ENCODE assay signal across 13 cellular contexts in genomic region chr3:30609930-30610701, GRCh38. TPM values are rescaled to one million over a fixed set of nuclear protein-coding genes. Genes with fewer than 3 reads are reported as not detected.
DNase-seq lines count a peak whose midpoint lies in the region; ATAC-seq, FAIRE-seq and TF ChIP-seq lines count a peak whose summit lies in the region.
"Had no signal": no experiment of that assay in that cellular context is flagged by ENCODE, and none has a peak within 500 bp of the region (broad histone marks: within the 10 kb centered on the region; RNA-seq: fewer than 3 reads in every experiment).

No MANE protein-coding gene starts in this region.

- no peak overlapping the region for H2AFZ ChIP-seq in endothelial cell of umbilical vein (ENCODE audit: low read depth, low read length)

- peaks cover 53% of the 10 kb centered on the region for H3K4me1 ChIP-seq in CD8-positive, alpha-beta T cell (ENCODE audit: insufficient read depth, low read length)
- H3K4me1 ChIP-seq in RWPE2 (ENCODE audit: insufficient read depth, poor library complexity, severe bottlenecking) (peaks cover 63% of the 10 kb centered on the region), endothelial cell of umbilical vein (ENCODE audit: control insufficient read depth, extremely low read depth, insufficient read depth, low read length) (peaks cover 72% of the 10 kb centered on the region), psoas muscle (peaks cover 32% of the 10 kb centered on the region)

- no TSS peak for BruUV-seq in endothelial cell of umbilical vein (replicated peaks; lab: Mats Ljungman, UMichigan)

- DNase-seq in CD8-positive, alpha-beta T cell = no peak
- DNase-seq in RWPE2 (ENCODE audit: low spot score) = no peak
- no peak for DNase-seq in endothelial cell of umbilical vein (ENCODE audit: low read depth, low spot score)
- no peak for DNase-seq in psoas muscle
- no peak for DNase-seq in stimulated activated CD4-positive, alpha-beta T cell treated with anti-CD3 and anti-CD28 coated beads, Interleukin-12 subunit alpha, Interleukin-12 subunit beta, amount 100 ng/mL, for 4 hours
- DNase-seq in stimulated activated CD4-positive, alpha-beta T cell treated with anti-CD3 and anti-CD28 coated beads, Interleukin-4, amount 100 ng/mL, for 24 hours = no peak
- no peak for DNase-seq in activated CD4-positive, CD25-positive, alpha-beta regulatory T cell (lab: John Stamatoyannopoulos, UW)
- DNase-seq: activated CD4-positive, CD25-positive, alpha-beta regulatory T cell treated with anti-CD3 and anti-CD28 coated beads, Interleukin-2, amount 50 U/mL, for 72 hours; DMS153; left colon; NCI-H748 treated with DMSO at 0.1 percent for 48 hours had no signal

- peaks cover 56% of the 10 kb centered on the region for H3K36me3 Mint-ChIP-seq in CD8-positive, alpha-beta T cell

- H3K9me1 ChIP-seq in endothelial cell of umbilical vein (replicated peaks; ENCODE audit: control insufficient read depth, extremely low read depth, insufficient read depth, low read length) = no peaks in the 10 kb centered on the region

- H3K4me1 Mint-ChIP-seq in CD8-positive, alpha-beta T cell (ENCODE audit: low read depth) = peaks cover 65% of the 10 kb centered on the region

- peak overlapping the region; percentile 98 for H3K4me2 ChIP-seq in endothelial cell of umbilical vein (ENCODE audit: insufficient read depth, low read length)

- H3K4me3 Mint-ChIP-seq in CD8-positive, alpha-beta T cell = peak overlapping the region; percentile 94

- no peaks in the 10 kb centered on the region for H3K9me3 ChIP-seq in CD8-positive, alpha-beta T cell (ENCODE audit: low read length)
- H3K9me3 ChIP-seq in RWPE2 (ENCODE audit: severe bottlenecking) (no peaks in the 10 kb centered on the region), endothelial cell of umbilical vein (replicated peaks; ENCODE audit: control insufficient read depth, insufficient read depth, low read length) (no peaks in the 10 kb centered on the region), psoas muscle (no peaks in the 10 kb centered on the region)

- no peaks in the 10 kb centered on the region for H3K27me3 ChIP-seq in CD8-positive, alpha-beta T cell (ENCODE audit: insufficient read depth, low read length)
- H3K27me3 ChIP-seq in RWPE2 (ENCODE audit: insufficient read depth, poor library complexity, severe bottlenecking) (no peaks in the 10 kb centered on the region), endothelial cell of umbilical vein (ENCODE audit: control insufficient read depth in 2 of 2, insufficient read depth in 2 of 2, low read length in 2 of 2) (no peaks in the 10 kb centered on the region), psoas muscle (ENCODE audit: insufficient read depth in 3 of 3, low read length in 2 of 3) (no peaks in the 10 kb centered on the region)

- H3K9ac ChIP-seq in endothelial cell of umbilical vein (replicated peaks; ENCODE audit: extremely low read depth, insufficient read depth, low read length) = peak overlapping the region; percentile 87

- H3K79me2 ChIP-seq in endothelial cell of umbilical vein (ENCODE audit: control insufficient read depth, insufficient read depth, low read length) = peaks cover 85% of the 10 kb centered on the region

- CTCF ChIA-PET in CD8-positive, alpha-beta T cell (lab: Charles Lee) = interaction anchor here (1.1 to 2.6 kb wide), 4 partner anchors 19 to 86 kb away, joined by 3 to 7 read pairs (median 4); no protein-coding TSS in a partner anchor
- CTCF ChIA-PET in endothelial cell of umbilical vein (lab: Charles Lee) = interaction anchor here (1.0 to 1.4 kb wide), 2 partner anchors 15 to 568 kb away, joined by 3 read pairs; no protein-coding TSS in a partner anchor

- peak overlapping the region; percentile 98 for H3K27ac Mint-ChIP-seq in CD8-positive, alpha-beta T cell

- WGBS in psoas muscle, 3 donors = 77 to 86% (median 84%) methylated on average over 4 of the region's 4 CpGs

- TF ChIP-seq POLR2A in endothelial cell of umbilical vein (IDR thresholded peaks at IDR 0.05; ENCODE audit: low read depth, low read length) = no peak

- dilution Hi-C loops in endothelial cell of umbilical vein (cut with MboI; ENCODE audit: extremely low pct_ligation_motif_present, low sequenced_read_pairs) = loop anchor here (25.0 kb wide), 1 partner anchor 273 kb away; no protein-coding TSS in a partner anchor

- peak overlapping the region; percentile 89 for H3K4me3 ChIP-seq in CD8-positive, alpha-beta T cell (ENCODE audit: low read depth, low read length)
- H3K4me3 ChIP-seq in RWPE2 (ENCODE audit: severe bottlenecking) (peak overlapping the region; percentile 98), endothelial cell of umbilical vein (replicated peaks in 1 of 3; ENCODE audit: insufficient read depth in 1 of 3, low read depth in 1 of 3, low read length in 3 of 3) (peak overlapping the region; percentile 10 to 99 (median 57)), psoas muscle (peak overlapping the region; percentile 89)

- POLR2A ChIA-PET in CD8-positive, alpha-beta T cell (lab: Charles Lee) = interaction anchor here (0.5 to 4.9 kb wide), 11 partner anchors 13 to 606 kb away, joined by 3 to 39 read pairs (median 4); no protein-coding TSS in a partner anchor
- POLR2A ChIA-PET in endothelial cell of umbilical vein (lab: Charles Lee) = no interaction called here

- no peaks in the 10 kb centered on the region for H3K36me3 ChIP-seq in CD8-positive, alpha-beta T cell (ENCODE audit: insufficient read depth, low read length)
- H3K36me3 ChIP-seq in RWPE2 (ENCODE audit: low read depth) (peaks cover 35% of the 10 kb centered on the region), endothelial cell of umbilical vein (ENCODE audit: control insufficient read depth in 2 of 2, extremely low read depth in 1 of 2, insufficient read depth in 2 of 2, low read length in 2 of 2) (peaks cover 0 to 2% of the 10 kb centered on the region in 2 experiments), psoas muscle (ENCODE audit: insufficient read depth in 1 of 2, low read depth in 1 of 2) (no peaks in the 10 kb centered on the region)

- peak overlapping the region; percentile 74 for H3K27ac ChIP-seq in CD8-positive, alpha-beta T cell (ENCODE audit: low read depth, low read length)
- H3K27ac ChIP-seq in RWPE2 (ENCODE audit: poor library complexity, severe bottlenecking) (peak overlapping the region; percentile 99), endothelial cell of umbilical vein (ENCODE audit: insufficient read depth, low read depth, low read length) (peak overlapping the region; percentile 85), psoas muscle (peak overlapping the region; percentile 7)

- TF ChIP-seq CTCF in CD8-positive, alpha-beta T cell (IDR thresholded peaks at IDR 0.05) = no peak
- TF ChIP-seq CTCF in RWPE2 (IDR thresholded peaks at IDR 0.05; ENCODE audit: poor library complexity, severe bottlenecking) = no peak
- no peak for TF ChIP-seq CTCF in endothelial cell of umbilical vein (IDR thresholded peaks at IDR 0.05; ENCODE audit: extremely low read depth in 1 of 2, insufficient read depth in 1 of 2, low read depth in 1 of 2, low read length in 2 of 2)
- TF ChIP-seq CTCF in psoas muscle (IDR thresholded peaks at IDR 0.05) = no peak

- ATAC-seq in CD8-positive, alpha-beta T cell = no peak
- ATAC-seq in RWPE2 (ENCODE audit: low read depth) = no peak
- no peak for ATAC-seq in psoas muscle
- ATAC-seq in HG03520 (IDR thresholded peaks at IDR 0.05; ENCODE audit: unreplicated experiment) = no peak
- ATAC-seq: left colon had no signal

- H3K27me3 Mint-ChIP-seq in CD8-positive, alpha-beta T cell (ENCODE audit: low read depth) = no peaks in the 10 kb centered on the region

- intact Hi-C loops in CD8-positive, alpha-beta T cell (cut with DNase I, micrococcal nuclease) = loop anchor here (2.0 to 10.0 kb wide), 8 partner anchors 32 to 495 kb away; no protein-coding TSS in a partner anchor
- intact Hi-C loops in endothelial cell of umbilical vein (cut with micrococcal nuclease) (loop anchor here (5.0 kb wide), 1 partner anchor 453 kb away; no protein-coding TSS in a partner anchor), psoas muscle (cut with DNase I) (loop anchor here in 1 of 2 donors (5.0 kb wide), 4 partner anchors 37 to 113 kb away; no protein-coding TSS in a partner anchor)

- no peak for FAIRE-seq in endothelial cell of umbilical vein (lab: Jason Lieb, UNC)
- FAIRE-seq: colon had no signal

- no peaks in the 10 kb centered on the region for H4K20me1 ChIP-seq in endothelial cell of umbilical vein (replicated peaks; ENCODE audit: control insufficient read depth, extremely low read depth, insufficient read depth, low read length)

- H3K9me3 Mint-ChIP-seq in CD8-positive, alpha-beta T cell = no peaks in the 10 kb centered on the region

TF ChIP-seq in endothelial cell of umbilical vein, 7 proteins besides CTCF, POLR2A, EP300 and RAD21:
- TF ChIP-seq FOS (IDR thresholded peaks at IDR 0.05; ENCODE audit: borderline replicate concordance, insufficient read depth, low read length) = no peak
- no peak for TF ChIP-seq POLR2AphosphoS5 (IDR thresholded peaks at IDR 0.05; ENCODE audit: insufficient read depth, low read depth, low read length)
- TF ChIP-seq GATA2 (IDR thresholded peaks at IDR 0.05; ENCODE audit: insufficient read depth, insufficient read length, low read depth, low read length) = no peak
- TF ChIP-seq JUN (IDR thresholded peaks at IDR 0.05; ENCODE audit: borderline replicate concordance, insufficient read depth, insufficient read length, low read depth) = no peak
- no peak for TF ChIP-seq MYC (IDR thresholded peaks at IDR 0.05; ENCODE audit: low read depth, low read length)
TF ChIP-seq in endothelial cell of umbilical vein: peak in this region for 0.

RNA-seq across cellular contexts. Expression of gene TGFBR2, which starts 3.7 kb away (rescaled TPM):
- total RNA-seq in CD8-positive, alpha-beta T cell = 100 to 1,000 TPM; 191 to 197 TPM
- total RNA-seq in endothelial cell of umbilical vein (250 and 259 TPM in 2 replicates), psoas muscle (10 to 100 TPM; 36.0 to 51.8 (median 44.6) TPM)
- polyA plus RNA-seq in endothelial cell of umbilical vein (203 and 227 TPM in 2 replicates), psoas muscle (10 to 100 TPM; 19.7 to 58.8 (median 23.4) TPM)
- polyA plus RNA-seq in endothelial cell of umbilical vein (2011; cell fraction: cytosol; rRNA removed) = 180 and 183 TPM in 2 replicates
- polyA plus RNA-seq in endothelial cell of umbilical vein (2011; cell fraction: nucleus; rRNA removed) = 156 and 180 TPM in 2 replicates
- 157 and 193 TPM in 2 replicates for polyA plus RNA-seq in endothelial cell of umbilical vein (2012)
- 448 and 461 TPM in 2 replicates for polyA minus RNA-seq in endothelial cell of umbilical vein
- 8.2 TPM for polyA minus RNA-seq in endothelial cell of umbilical vein (2011; cell fraction: cytosol; rRNA and poly(A)+ RNA removed)
- polyA minus RNA-seq in endothelial cell of umbilical vein (2011; cell fraction: nucleus; rRNA and poly(A)+ RNA removed) = 268 and 339 TPM in 2 replicates

Comparison
In these comparisons a context has a peak if more than half of its experiments do, and no peak if none do; other contexts are left out.
1. H3K27ac ChIP-seq: peak in every context shown above with its lines; median percentile 99 in RWPE2; 85 in endothelial cell of umbilical vein; 74 in CD8-positive, alpha-beta T cell; 7 in psoas muscle.